8 cellular contexts compared by ENCODE assay signal in the genomic region with DNA sequence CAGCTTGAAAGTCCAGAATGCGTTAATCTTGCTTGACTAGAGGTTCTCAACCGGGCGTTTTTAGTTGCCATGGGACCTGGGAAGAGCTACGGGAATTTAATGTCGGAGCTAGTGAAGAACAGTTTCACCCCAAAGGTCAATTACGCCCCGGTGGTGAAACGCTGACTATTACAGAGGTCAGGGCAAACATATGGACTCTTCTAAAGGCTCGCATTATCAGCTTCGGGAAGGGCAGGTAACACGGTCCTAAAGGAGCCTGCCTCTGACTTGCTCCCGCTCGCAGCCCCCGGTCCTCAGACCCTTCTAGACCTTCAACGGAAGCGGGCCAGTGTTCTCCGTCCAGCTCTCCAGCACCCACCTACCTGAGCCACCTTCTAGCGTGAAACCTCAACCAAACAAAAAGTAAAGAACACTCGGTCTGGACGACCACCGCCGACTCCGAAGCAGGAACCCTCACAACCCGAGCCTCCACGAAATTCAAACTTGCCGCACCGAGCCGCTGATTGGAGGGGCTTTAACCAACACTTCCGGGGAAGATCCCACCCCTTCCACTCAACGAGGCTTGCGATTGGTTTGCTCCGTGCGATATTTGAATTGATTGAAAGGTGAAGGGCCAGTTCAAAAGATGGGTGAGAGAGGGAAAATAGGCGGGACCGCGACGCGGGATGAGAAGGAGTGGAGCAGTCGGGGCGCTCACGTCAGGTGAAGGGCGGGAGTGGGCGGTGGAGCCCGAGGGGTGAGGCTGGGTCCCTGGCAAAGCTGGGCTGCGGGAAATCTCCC. TPM values are rescaled to one million over a fixed set of nuclear protein-coding genes. Genes with fewer than 3 reads are reported as not detected.
DNase-seq lines count a peak whose midpoint lies in the region; ATAC-seq and TF ChIP-seq lines count a peak whose summit lies in the region.

A gene with protein sequence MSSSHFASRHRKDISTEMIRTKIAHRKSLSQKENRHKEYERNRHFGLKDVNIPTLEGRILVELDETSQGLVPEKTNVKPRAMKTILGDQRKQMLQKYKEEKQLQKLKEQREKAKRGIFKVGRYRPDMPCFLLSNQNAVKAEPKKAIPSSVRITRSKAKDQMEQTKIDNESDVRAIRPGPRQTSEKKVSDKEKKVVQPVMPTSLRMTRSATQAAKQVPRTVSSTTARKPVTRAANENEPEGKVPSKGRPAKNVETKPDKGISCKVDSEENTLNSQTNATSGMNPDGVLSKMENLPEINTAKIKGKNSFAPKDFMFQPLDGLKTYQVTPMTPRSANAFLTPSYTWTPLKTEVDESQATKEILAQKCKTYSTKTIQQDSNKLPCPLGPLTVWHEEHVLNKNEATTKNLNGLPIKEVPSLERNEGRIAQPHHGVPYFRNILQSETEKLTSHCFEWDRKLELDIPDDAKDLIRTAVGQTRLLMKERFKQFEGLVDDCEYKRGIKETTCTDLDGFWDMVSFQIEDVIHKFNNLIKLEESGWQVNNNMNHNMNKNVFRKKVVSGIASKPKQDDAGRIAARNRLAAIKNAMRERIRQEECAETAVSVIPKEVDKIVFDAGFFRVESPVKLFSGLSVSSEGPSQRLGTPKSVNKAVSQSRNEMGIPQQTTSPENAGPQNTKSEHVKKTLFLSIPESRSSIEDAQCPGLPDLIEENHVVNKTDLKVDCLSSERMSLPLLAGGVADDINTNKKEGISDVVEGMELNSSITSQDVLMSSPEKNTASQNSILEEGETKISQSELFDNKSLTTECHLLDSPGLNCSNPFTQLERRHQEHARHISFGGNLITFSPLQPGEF (minus strand): TSS at position 485 of the 780 bp plus-strand sequence. CDS start 2,406 bp downstream, outside the sequence.

- H3K9me3 Mint-ChIP-seq in endothelial cell (ENCODE audit: unreplicated experiment): no peaks in the 10 kb centered on the region
- H3K9me3 Mint-ChIP-seq in mesothelial cell of epicardium: peaks cover 5% of the 10 kb centered on the region

- H3K4me3 Mint-ChIP-seq in endothelial cell (ENCODE audit: unreplicated experiment) (peak within 1 kb of the TSS; percentile 99), mesothelial cell of epicardium (peak within 1 kb of the TSS; percentile 98)

- no peaks in the 10 kb centered on the region for H3K27me3 ChIP-seq in OCI-LY1 (ENCODE audit: insufficient read depth, low read length)

- peaks cover 25% of the 10 kb centered on the region; the same call in 1 of the 2 replicates for H3K36me3 ChIP-seq in OCI-LY1 (ENCODE audit: insufficient read depth, low read length)

- no peaks in the 10 kb centered on the region for H4K20me1 ChIP-seq in OCI-LY1 (ENCODE audit: insufficient read depth, low read length)

- peak within 1 kb of the TSS; percentile 90 for H2AFZ ChIP-seq in OCI-LY1 (ENCODE audit: low read length)

- H3K27me3 Mint-ChIP-seq in endothelial cell (ENCODE audit: unreplicated experiment) (no peaks in the 10 kb centered on the region), mesothelial cell of epicardium (ENCODE audit: low read depth) (no peaks in the 10 kb centered on the region)

- H3K36me3 Mint-ChIP-seq in endothelial cell (ENCODE audit: low read depth, unreplicated experiment): no peaks in the 10 kb centered on the region
- H3K36me3 Mint-ChIP-seq in mesothelial cell of epicardium: peaks cover 1% of the 10 kb centered on the region

- no peak for TF ChIP-seq CTCF in OCI-LY1 (IDR thresholded peaks at IDR 0.05; ENCODE audit: low read length)
- TF ChIP-seq CTCF in endothelial cell (IDR thresholded peaks at IDR 0.05; ENCODE audit: unreplicated experiment): no peak
- TF ChIP-seq CTCF in mesothelial cell of epicardium (IDR thresholded peaks at IDR 0.05; ENCODE audit: unreplicated experiment): no peak

- no peaks in the 10 kb centered on the region for H3F3A ChIP-seq in OCI-LY1 (ENCODE audit: insufficient read depth, low read length)

- peaks cover 28% of the 10 kb centered on the region for H3K4me1 ChIP-seq in OCI-LY1 (ENCODE audit: insufficient read depth, low read length, severe bottlenecking)

- H3K27ac Mint-ChIP-seq in endothelial cell (ENCODE audit: unreplicated experiment) (peak within 1 kb of the TSS; percentile 88), mesothelial cell of epicardium (peak within 1 kb of the TSS; percentile 92)

- peak within 1 kb of the TSS; percentile 59 for H3K27ac ChIP-seq in OCI-LY1 (ENCODE audit: low read depth, low read length, poor library complexity, severe bottlenecking)

- H3K9ac ChIP-seq in OCI-LY1 (ENCODE audit: low read length): peak within 1 kb of the TSS; percentile 79

- H3K9me2 ChIP-seq in OCI-LY1 (ENCODE audit: low read depth, low read length): no peaks in the 10 kb centered on the region

- no peaks in the 10 kb centered on the region for H3K9me3 ChIP-seq in OCI-LY1 (ENCODE audit: low read length)

- peaks cover 21% of the 10 kb centered on the region for H3K4me1 Mint-ChIP-seq in endothelial cell (ENCODE audit: unreplicated experiment)
- peaks cover 22% of the 10 kb centered on the region for H3K4me1 Mint-ChIP-seq in mesothelial cell of epicardium

- peak; percentile 99 for DNase-seq in DMS 273 (lab: John Stamatoyannopoulos, UW; ENCODE audit: unreplicated experiment)
- peak; percentile 91 for DNase-seq in HuH-7 (ENCODE audit: low spot score)
- peak; percentile 83 for DNase-seq in activated CD8-positive, alpha-beta memory T cell treated with anti-CD3 and anti-CD28 coated beads, Interleukin-2, amount 50 U/mL, for 24 hours (ENCODE audit: extremely low read depth)
- DNase-seq in endothelial cell (ENCODE audit: low spot score): peak; percentile 87
- DNase-seq in mesothelial cell of epicardium (ENCODE audit: low spot score in 2 of 2, unreplicated experiment in 2 of 2): peak; percentile 76 to 89
- DNase-seq in stimulated activated CD8-positive, alpha-beta memory T cell treated with anti-CD3 and anti-CD28 coated beads, Interleukin-15, amount 100 ng/mL, for 4 hours (ENCODE audit: low read depth in 2 of 2): peak; percentile 75 to 85

- peak within 1 kb of the TSS; percentile 80 for H3K4me3 ChIP-seq in OCI-LY1 (ENCODE audit: low read depth, low read length, poor library complexity, severe bottlenecking)

- peaks cover 33% of the 10 kb centered on the region for H3K79me2 ChIP-seq in OCI-LY1 (ENCODE audit: insufficient read depth, low read length)

- peak within 1 kb of the TSS; percentile 79 for H3K4me2 ChIP-seq in OCI-LY1 (ENCODE audit: low read length)

- ATAC-seq in GM21526 (IDR thresholded peaks at IDR 0.05; ENCODE audit: low FRiP score, unreplicated experiment): peak; percentile 95

RNA-seq across cellular contexts. Expression of the gene that starts here (rescaled TPM):
- total RNA-seq in endothelial cell (ENCODE audit: unreplicated experiment) (12.8 TPM), mesothelial cell of epicardium (20.3 to 24.5 TPM (median 23.0 TPM) in 3 replicates)

Comparison
In these comparisons a context has a peak if more than half of its experiments do, and no peak if none do; other contexts are left out.
1. Peak in every context shown above with its lines: DNase-seq, ATAC-seq, H3K4me3 ChIP-seq and H3K27ac ChIP-seq.